ENCODE assay signal across 8 cellular contexts in the genomic region with DNA sequence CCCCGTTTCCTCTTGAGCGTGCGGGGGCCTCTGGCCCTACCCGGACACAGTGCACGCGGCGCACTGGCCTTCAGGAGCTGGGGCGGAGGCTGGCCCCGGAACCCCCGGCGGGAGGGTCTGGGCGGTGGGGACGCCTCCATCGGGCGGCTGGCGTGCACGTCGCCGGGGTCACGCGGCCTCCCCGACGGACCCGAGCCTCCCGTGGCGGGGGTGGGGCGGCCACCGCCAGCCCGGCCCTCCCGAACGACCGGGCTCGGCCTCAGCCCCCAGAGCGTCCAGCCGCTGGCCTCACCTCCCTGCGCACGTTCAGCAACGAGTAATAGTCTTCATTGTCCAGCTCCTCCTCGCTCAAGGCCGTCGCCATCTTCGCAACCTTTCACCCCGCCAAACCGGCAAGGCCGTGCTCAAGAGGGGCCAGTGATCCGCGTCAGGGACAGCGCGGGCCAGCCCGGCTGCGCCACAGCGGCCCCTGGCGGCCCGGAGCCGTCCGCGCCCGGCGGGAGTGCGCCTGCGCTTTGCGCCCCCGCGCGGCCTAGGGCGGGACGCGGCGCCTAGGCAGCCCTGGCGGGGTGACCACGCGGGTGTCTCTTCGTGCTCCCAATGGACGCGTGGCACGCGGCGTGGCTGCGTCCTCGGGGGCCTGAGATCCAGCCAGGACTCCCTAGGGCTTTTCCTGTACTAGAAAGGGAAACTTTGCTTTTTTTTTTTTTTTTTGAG. TPM values are rescaled to one million over a fixed set of nuclear protein-coding genes. Genes with fewer than 3 reads are reported as not detected.
DNase-seq lines count a peak whose midpoint lies in the region; ATAC-seq and TF ChIP-seq lines count a peak whose summit lies in the region.

Gene DNAJC11 (minus strand): TSS at position 380 of the 717 bp plus-strand sequence. CDS start 16 bp downstream, at position 364.

- peak; percentile 26 for TF ChIP-seq POLR2A in right lobe of liver (IDR thresholded peaks at IDR 0.05)

- DNase-seq in CD1c-positive myeloid dendritic cell (ENCODE audit: extremely low spot score) (peak; percentile 96), NCI-H748 (lab: John Stamatoyannopoulos, UW; ENCODE audit: unreplicated experiment) (peak; percentile 84), dorsolateral prefrontal cortex (peak; percentile 80 to 94 (median 88)), right lobe of liver (peak; percentile 89 to 93 (median 92))
- DNase-seq in activated CD4-positive, alpha-beta T cell treated with anti-CD3 and anti-CD28 coated beads, Interleukin-2, amount 50 U/mL, for 48 hours, result peak; percentile 84 to 88
- DNase-seq in stimulated activated CD4-positive, alpha-beta T cell treated with anti-CD3 and anti-CD28 coated beads, Interleukin-4, amount 100 ng/mL, for 4 hours, result peak; percentile 87

- H3K36me3 ChIP-seq in right lobe of liver, result no peaks in the 10 kb centered on the region

- peak; percentile 39 to 100 (median 86) for TF ChIP-seq CTCF in dorsolateral prefrontal cortex (IDR thresholded peaks at IDR 0.05 in 54 of 56, conservative IDR thresholded peaks at IDR 0.05 in 2 of 56; ENCODE audit: low read depth in 1 of 56, partially characterized antibody in 56 of 56)
- peak; percentile 87 to 100 (median 98) for TF ChIP-seq CTCF in right lobe of liver (IDR thresholded peaks at IDR 0.05)

- peaks cover 0 to 19% (median 4%) of the 10 kb centered on the region in 4 donors for H3K4me1 ChIP-seq in right lobe of liver

- intact Hi-C loops in dorsolateral prefrontal cortex (cut with DNase I), result loop anchor here (2.0 to 5.0 kb wide), 5 partner anchors 81 to 504 kb away; partner anchors contain the start of genes NOL9 (in 2 of the 2), CAMTA1 (in 1 of the 2), RPL22 (in 1 of the 2) and TAS1R1 (in 1 of the 2)
- intact Hi-C loops in right lobe of liver (cut with DNase I), result no loop called here

- H3K9me3 ChIP-seq in right lobe of liver, result no peaks in the 10 kb centered on the region

- no peaks in the 10 kb centered on the region for H3K27me3 ChIP-seq in dorsolateral prefrontal cortex
- H3K27me3 ChIP-seq in right lobe of liver, result no peaks in the 10 kb centered on the region

- H3K27ac ChIP-seq in dorsolateral prefrontal cortex (peak within 1 kb of the TSS in 57 of 59 donors; percentile 41 to 92 (median 79)), right lobe of liver (peak within 1 kb of the TSS; percentile 71 to 85 (median 83))

- ATAC-seq in GM19351 (IDR thresholded peaks at IDR 0.05; ENCODE audit: unreplicated experiment) (peak; percentile 93), HG03520 (IDR thresholded peaks at IDR 0.05; ENCODE audit: unreplicated experiment) (peak; percentile 88), right lobe of liver (peak; percentile 98 to 100 (median 99))

- peak within 1 kb of the TSS; percentile 67 to 100 (median 98) for H3K4me3 ChIP-seq in dorsolateral prefrontal cortex
- peak within 1 kb of the TSS; percentile 90 to 100 (median 99) for H3K4me3 ChIP-seq in right lobe of liver

- WGBS in right lobe of liver (ENCODE audit: insufficient coverage, low coverage, low lambda C conversion rate, missing lambda C conversion rate), result 0% methylated on average over 14 of the region's 80 CpGs

RNA-seq across cellular contexts. Expression of gene DNAJC11, which starts in this region (rescaled TPM):
- 10 to 100 TPM; 42.4 to 78.3 (median 59.8) TPM for total RNA-seq in dorsolateral prefrontal cortex
- total RNA-seq in right lobe of liver, result 10 to 100 TPM; 24.9 to 36.0 (median 28.6) TPM

Comparison
In these comparisons a context has a peak if more than half of its experiments do, and no peak if none do; other contexts are left out.
1. Peak in every context shown above with its lines: DNase-seq, ATAC-seq, H3K4me3 ChIP-seq and H3K27ac ChIP-seq.
2. intact Hi-C loops: an anchor here in dorsolateral prefrontal cortex (2.0 to 5.0 kb wide); none called in right lobe of liver.